ENCODE assay signal across 17 cellular contexts in genomic region chr1:15055736-15056415, GRCh38.
DNase-seq lines count a peak whose midpoint lies in the region; ATAC-seq, FAIRE-seq and TF ChIP-seq lines count a peak whose summit lies in the region.
"Had no signal": no experiment of that assay in that cellular context is flagged by ENCODE, and none has a peak within 500 bp of the region (broad histone marks: within the 10 kb centered on the region; RNA-seq: fewer than 3 reads in every experiment).

No MANE protein-coding gene starts in this region.

- H3K27ac ChIP-seq in H9 (ENCODE audit: insufficient read length, low read depth, low read length) (no peak overlapping the region), IMR-90 (ENCODE audit: insufficient read depth, low read length) (no peak overlapping the region), H1 (ENCODE audit: low read depth, low read length) (no peak overlapping the region), spleen (peak overlapping the region in 5 of 8 donors; percentile 47 to 63 (median 57)), esophagus muscularis mucosa (replicated peaks in 1 of 4) (no peak overlapping the region)
- H3K27ac ChIP-seq: C4-2B had no signal

- in situ Hi-C loops in IMR-90 (cut with MboI; ENCODE audit: low sequenced_read_pairs), result no loop called here

- no peak for FAIRE-seq in H1 (lab: Jason Lieb, UNC)
- FAIRE-seq: A204.1, K562 had no signal

- H2BK20ac ChIP-seq in H9 (ENCODE audit: low read depth, low read length, poor library complexity, severe bottlenecking) (no peak overlapping the region), IMR-90 (ENCODE audit: low read depth, low read length) (no peak overlapping the region), H1 (ENCODE audit: low read length) (no peak overlapping the region)

- H2BK120ac ChIP-seq in H9 (ENCODE audit: low read depth, low read length, poor library complexity, severe bottlenecking) (no peak overlapping the region), IMR-90 (ENCODE audit: low read depth, low read length) (no peak overlapping the region), H1 (replicated peaks; ENCODE audit: low read depth, low read length) (no peak overlapping the region)

- TF ChIP-seq POLR2A in IMR-90 (IDR thresholded peaks at IDR 0.05; ENCODE audit: low read depth, low read length), result no peak
- TF ChIP-seq POLR2A in H1 (IDR thresholded peaks at IDR 0.05; ENCODE audit: control extremely low read depth in 1 of 2, low read depth in 2 of 2, low read length in 2 of 2), result no peak
- TF ChIP-seq POLR2A in spleen (IDR thresholded peaks at IDR 0.05), result no peak
- TF ChIP-seq POLR2A in esophagus muscularis mucosa (IDR thresholded peaks at IDR 0.05; ENCODE audit: low read depth), result no peak

- H2AK5ac ChIP-seq in H9 (ENCODE audit: insufficient read length, low read length) (no peak overlapping the region), IMR-90 (ENCODE audit: low read depth, low read length) (no peak overlapping the region), H1 (ENCODE audit: low read depth, low read length) (no peak overlapping the region)

- no CpG with 5 or more reads among the region's 29 CpGs for WGBS in H9 (ENCODE audit: extremely low coverage, insufficient read length, low lambda C conversion rate)
- 97% methylated on average over 14 of the region's 29 CpGs; no CpG with 5 or more reads in 1 of the 2 experiments for WGBS in IMR-90 (ENCODE audit: extremely low coverage in 2 of 2, insufficient read length in 1 of 2), 2 experiments
- WGBS in H1 (ENCODE audit: extremely low coverage in 1 of 2, insufficient coverage in 1 of 2, insufficient read length in 1 of 2, insufficient replicate concordance in 2 of 2, low coverage in 1 of 2, low lambda C conversion rate in 2 of 2, missing lambda C conversion rate in 1 of 2), 2 experiments, result 97% methylated on average over 27 of the region's 29 CpGs; no CpG with 5 or more reads in 1 of the 2 experiments
- 74 to 84% (median 76%) methylated on average over 25 to 29 of the region's 29 CpGs for WGBS in spleen, 5 donors
- 96% methylated on average over 27 of the region's 29 CpGs for whole genome bisulfite sequencing in esophagus muscularis mucosa

- BruUV-seq in IMR-90 (replicated peaks; lab: Mats Ljungman, UMichigan), result no TSS peak

- H3K27me3 ChIP-seq in H9 (ENCODE audit: insufficient read depth, low read length), result no peaks in the 10 kb centered on the region
- H3K27me3 ChIP-seq in IMR-90 (ENCODE audit: control insufficient read depth, insufficient read depth, low read length), result no peaks in the 10 kb centered on the region
- H3K27me3 ChIP-seq in H1 (replicated peaks in 1 of 4; ENCODE audit: control insufficient read depth in 3 of 4, extremely low read depth in 1 of 4, insufficient read depth in 3 of 4, low read length in 3 of 4), result no peaks in the 10 kb centered on the region
- H3K27me3 ChIP-seq in spleen (replicated peaks in 1 of 7), result no peaks in the 10 kb centered on the region
- no peaks in the 10 kb centered on the region for H3K27me3 ChIP-seq in esophagus muscularis mucosa

- H3K4me3 ChIP-seq in IMR-90 (ENCODE audit: insufficient read depth, low read depth, low read length) (no peak overlapping the region), H1 (ENCODE audit: extremely low read depth in 1 of 4, insufficient read depth in 2 of 4, low read depth in 3 of 4, low read length in 4 of 4) (no peak overlapping the region), spleen (no peak overlapping the region), esophagus muscularis mucosa (no peak overlapping the region)
- H3K4me3 ChIP-seq: GM23338, K562 had no signal

- H3K18ac ChIP-seq in H9 (ENCODE audit: insufficient read length, low read depth, low read length) (no peak overlapping the region), IMR-90 (ENCODE audit: low read depth, low read length) (no peak overlapping the region), H1 (ENCODE audit: extremely low read depth, low read length) (no peak overlapping the region)

- no peak for TF ChIP-seq EP300 in H1 (IDR thresholded peaks at IDR 0.05; ENCODE audit: borderline replicate concordance in 1 of 2, low read depth in 2 of 2, low read length in 2 of 2)
- no peak for TF ChIP-seq EP300 in esophagus muscularis mucosa (IDR thresholded peaks at IDR 0.05)

- H3K14ac ChIP-seq in H9 (ENCODE audit: insufficient read depth, low read length) (no peak overlapping the region; the same call in 1 of the 2 replicates), IMR-90 (replicated peaks; ENCODE audit: low read depth, low read length) (no peak overlapping the region), H1 (ENCODE audit: insufficient read length) (no peak overlapping the region)

- H2BK5ac ChIP-seq in H9 (ENCODE audit: insufficient read length, low read length) (no peak overlapping the region), IMR-90 (ENCODE audit: low read depth, low read length, poor library complexity, severe bottlenecking) (no peak overlapping the region), H1 (ENCODE audit: low read depth, low read length) (no peak overlapping the region)

- peaks cover 9% of the 10 kb centered on the region for H3K27me3 Mint-ChIP-seq in H9 (ENCODE audit: low read depth)

- no peak for DNase-seq in H9
- DNase-seq in IMR-90, result no peak
- no peak for DNase-seq in H1 (ENCODE audit: low read depth in 1 of 2, low spot score in 2 of 2)
- DNase-seq in spleen, result no peak
- no peak for DNase-seq in esophagus muscularis mucosa (ENCODE audit: extremely low spot score)
- no peak for DNase-seq in central memory CD4-positive, alpha-beta T cell
- DNase-seq: AML-193; Calu3; CD4-positive, alpha-beta memory T cell; DMS79 treated with DMSO at 0.1 percent for 48 hours; GF-D8; H7 had no signal

- no peak overlapping the region for H3T11ph ChIP-seq in H9 (ENCODE audit: low read length)

- no peak overlapping the region for H3K27ac Mint-ChIP-seq in H9
- H3K27ac Mint-ChIP-seq: CD4-positive, alpha-beta memory T cell; GM23338 had no signal

- H2BK12ac ChIP-seq in H9 (ENCODE audit: insufficient read length, low read depth, low read length) (no peak overlapping the region), H1 (ENCODE audit: low read depth, low read length) (no peak overlapping the region)

- no peak for TF ChIP-seq RAD21 in IMR-90 (IDR thresholded peaks at IDR 0.05; ENCODE audit: low read length)
- TF ChIP-seq RAD21 in H1 (IDR thresholded peaks at IDR 0.05 in 1 of 2, conservative IDR thresholded peaks at IDR 0.05 in 1 of 2; ENCODE audit: low read depth in 2 of 2, low read length in 2 of 2), result peak in 1 of 2 experiments; percentile 41; a peak in 1 of 4 replicates

- no peak overlapping the region for H3K23ac ChIP-seq in H9 (ENCODE audit: insufficient read length, low read depth, low read length)
- H3K23ac ChIP-seq in IMR-90 (ENCODE audit: low read depth, low read length), result no peak overlapping the region
- no peak overlapping the region for H3K23ac ChIP-seq in H1 (ENCODE audit: insufficient read length)

- H3K23me2 ChIP-seq in H9 (ENCODE audit: insufficient read length, low read depth, low read length, poor library complexity, severe bottlenecking), result no peaks in the 10 kb centered on the region
- H3K23me2 ChIP-seq in H1 (ENCODE audit: low read depth, low read length), result no peaks in the 10 kb centered on the region

- intact Hi-C loops in IMR-90 (cut with micrococcal nuclease) (no loop called here), spleen (cut with DNase I; ENCODE audit: low total_unique reads) (no loop called here), esophagus muscularis mucosa (cut with DNase I) (no loop called here)

- dilution Hi-C loops in IMR-90 (cut with HindIII; ENCODE audit: low sequenced_read_pairs, unreplicated experiment), result no loop called here

- TF ChIP-seq CTCF in H9 (conservative IDR thresholded peaks at IDR 0.05) (peak; percentile 25; the same call in 1 of the 3 replicates), IMR-90 (conservative IDR thresholded peaks at IDR 0.05; ENCODE audit: low read depth, low read length) (no peak), H1 (IDR thresholded peaks at IDR 0.05; ENCODE audit: control extremely low read depth in 1 of 3, insufficient read depth in 1 of 3, low read depth in 1 of 3, low read length in 3 of 3) (peak in 2 of 3 experiments; percentile 9 to 16; a peak in 1 of 4 replicates), spleen (IDR thresholded peaks at IDR 0.05 in 8 of 11, conservative IDR thresholded peaks at IDR 0.05 in 3 of 11) (peak in 1 of 11 experiments; percentile 17), esophagus muscularis mucosa (IDR thresholded peaks at IDR 0.05) (no peak)

- ATAC-seq in IMR-90 (ENCODE audit: low read depth) (no peak), GM18868 (IDR thresholded peaks at IDR 0.05; ENCODE audit: unreplicated experiment) (no peak)
- ATAC-seq: GM23338, K562 had no signal

- peaks cover 3% of the 10 kb centered on the region; the same call in 1 of the 2 replicates for H3K9me1 ChIP-seq in IMR-90 (ENCODE audit: insufficient read depth, low read length)

- H3K79me2 ChIP-seq in H9 (ENCODE audit: insufficient read depth, low read length) (no peaks in the 10 kb centered on the region), H1 (ENCODE audit: control insufficient read depth in 1 of 2, insufficient read depth in 2 of 2, low read length in 2 of 2) (no peaks in the 10 kb centered on the region)

- H3K36me3 ChIP-seq in IMR-90 (ENCODE audit: control insufficient read depth, insufficient read depth, low read length), result peaks cover 45% of the 10 kb centered on the region
- H3K36me3 ChIP-seq in H1 (ENCODE audit: control insufficient read depth in 2 of 4, insufficient read depth in 4 of 4, low read length in 3 of 4), result no peaks in the 10 kb centered on the region; a peak in 1 of 8 replicates
- H3K36me3 ChIP-seq in spleen, result peaks cover 0 to 80% (median 25%) of the 10 kb centered on the region in 6 donors
- H3K36me3 ChIP-seq in esophagus muscularis mucosa, result peaks cover 6 to 42% (median 18%) of the 10 kb centered on the region in 4 donors

- POLR2A ChIA-PET in IMR-90 (lab: Charles Lee; ENCODE audit: unreplicated experiment), result no interaction called here
- POLR2A ChIA-PET in H1 (lab: Charles Lee; ENCODE audit: partially characterized antibody), result interaction anchor here (0.6 kb wide), 1 partner anchor 216 kb away, joined by 3 read pairs; no protein-coding TSS in a partner anchor

- H3K4me2 ChIP-seq in H9 (ENCODE audit: insufficient read depth, insufficient read length, low read length) (no peak overlapping the region), IMR-90 (ENCODE audit: low read depth, low read length) (no peak overlapping the region), H1 (ENCODE audit: insufficient read depth in 1 of 2, low read depth in 2 of 2, low read length in 2 of 2) (no peak overlapping the region)
- H3K4me2 ChIP-seq: GM23338 had no signal

- no peak overlapping the region for H3K56ac ChIP-seq in H9 (ENCODE audit: insufficient read length, low read depth, low read length)
- no peak overlapping the region for H3K56ac ChIP-seq in IMR-90 (ENCODE audit: extremely low read depth, insufficient read depth, low read length)
- H3K56ac ChIP-seq in H1 (replicated peaks; ENCODE audit: insufficient read length, low read depth, low read length), result no peak overlapping the region

- no peaks in the 10 kb centered on the region for H3K9me3 ChIP-seq in H9 (ENCODE audit: control insufficient read depth, low read depth, low read length)
- H3K9me3 ChIP-seq in IMR-90 (ENCODE audit: control insufficient read depth, insufficient read depth, low read length), result no peaks in the 10 kb centered on the region
- no peaks in the 10 kb centered on the region for H3K9me3 ChIP-seq in H1 (ENCODE audit: insufficient read depth in 2 of 2, low read depth in 1 of 2, low read length in 1 of 2)
- H3K9me3 ChIP-seq in spleen, result no peaks in the 10 kb centered on the region
- no peaks in the 10 kb centered on the region for H3K9me3 ChIP-seq in esophagus muscularis mucosa

- H4K8ac ChIP-seq in H9 (replicated peaks; ENCODE audit: insufficient read length, low read depth, low read length) (no peak overlapping the region), IMR-90 (ENCODE audit: low read depth in 2 of 2, low read length in 2 of 2) (no peak overlapping the region), H1 (ENCODE audit: extremely low read depth, insufficient read depth, low read length) (no peak overlapping the region)

- H4K20me1 ChIP-seq in H9 (ENCODE audit: control insufficient read depth, insufficient read depth, insufficient read length), result no peaks in the 10 kb centered on the region
- peaks cover 11% of the 10 kb centered on the region for H4K20me1 ChIP-seq in IMR-90 (ENCODE audit: insufficient read depth, low read length)
- peaks cover 0 to 3% of the 10 kb centered on the region in 2 experiments for H4K20me1 ChIP-seq in H1 (replicated peaks in 1 of 2; ENCODE audit: control insufficient read depth in 1 of 2, insufficient read depth in 2 of 2, low read length in 2 of 2)

- H3K79me1 ChIP-seq in H9 (ENCODE audit: insufficient read depth, low read depth, low read length, poor library complexity, severe bottlenecking) (no peaks in the 10 kb centered on the region), IMR-90 (ENCODE audit: low read depth in 1 of 2, low read length in 2 of 2) (peaks cover 6 to 11% of the 10 kb centered on the region in 2 experiments; a peak in 3 of 4 replicates), H1 (ENCODE audit: low read depth, low read length) (no peaks in the 10 kb centered on the region)

- H3K4me1 ChIP-seq in H9 (ENCODE audit: insufficient read depth, low read length) (no peaks in the 10 kb centered on the region; the same call in 1 of the 2 replicates), IMR-90 (ENCODE audit: control insufficient read depth, insufficient read depth, low read length) (no peaks in the 10 kb centered on the region), H1 (replicated peaks in 1 of 4; ENCODE audit: control insufficient read depth in 3 of 4, insufficient read depth in 4 of 4, low read length in 3 of 4) (peaks cover 0 to 14% (median 10%) of the 10 kb centered on the region in 4 experiments; a peak in 6 of 7 replicates), spleen (peaks cover 0 to 49% (median 12%) of the 10 kb centered on the region in 6 donors), esophagus muscularis mucosa (no peaks in the 10 kb centered on the region)

- H4K5ac ChIP-seq in H9 (ENCODE audit: insufficient read length, low read depth, low read length), result no peak overlapping the region
- H4K5ac ChIP-seq in IMR-90 (ENCODE audit: low read depth, low read length), result no peak overlapping the region
- no peak overlapping the region for H4K5ac ChIP-seq in H1 (ENCODE audit: insufficient read length, low read depth, low read length)

- peaks cover 22 to 27% of the 10 kb centered on the region in 2 experiments for H3K4me1 Mint-ChIP-seq in H9
- H3K4me1 Mint-ChIP-seq: CD4-positive, alpha-beta memory T cell had no signal

- H2AK9ac ChIP-seq in IMR-90 (replicated peaks; ENCODE audit: low read depth, low read length, poor library complexity), result peak overlapping the region; percentile 65

- H2BK15ac ChIP-seq in H9 (ENCODE audit: low read depth, low read length), result no peak overlapping the region
- no peak overlapping the region for H2BK15ac ChIP-seq in IMR-90 (ENCODE audit: low read depth, low read length)
- no peak overlapping the region for H2BK15ac ChIP-seq in H1 (ENCODE audit: low read length)

- no peaks in the 10 kb centered on the region for H3K9me3 Mint-ChIP-seq in H9
- H3K9me3 Mint-ChIP-seq: GM23338 had no signal

- H2AFZ ChIP-seq in H9 (ENCODE audit: low read length) (no peak overlapping the region), IMR-90 (replicated peaks; ENCODE audit: low read length, poor library complexity) (no peak overlapping the region), H1 (ENCODE audit: low read length) (no peak overlapping the region)
- H2AFZ ChIP-seq: GM23338 had no signal

- no peak overlapping the region for H3K9ac ChIP-seq in H9 (ENCODE audit: extremely low read depth, insufficient read length, low read length)
- H3K9ac ChIP-seq in IMR-90 (ENCODE audit: low read depth, low read length), result no peak overlapping the region
- H3K9ac ChIP-seq in H1 (replicated peaks in 1 of 4; ENCODE audit: extremely low read depth in 1 of 4, low read depth in 3 of 4, low read length in 3 of 4), result no peak overlapping the region

- H3K4ac ChIP-seq in H9 (ENCODE audit: low read depth, low read length), result no peak overlapping the region
- no peak overlapping the region for H3K4ac ChIP-seq in IMR-90 (ENCODE audit: low read depth, low read length)
- no peak overlapping the region for H3K4ac ChIP-seq in H1 (replicated peaks; ENCODE audit: insufficient read length, low read depth, low read length)

- H3K36me3 Mint-ChIP-seq in H9 (ENCODE audit: insufficient read depth in 1 of 3, low read depth in 3 of 3), result no peaks in the 10 kb centered on the region; a peak in 3 of 7 replicates
- H3K36me3 Mint-ChIP-seq: CD4-positive, alpha-beta memory T cell had no signal

- H4K91ac ChIP-seq in H9 (ENCODE audit: insufficient read length, low read depth, low read length) (no peak overlapping the region), IMR-90 (ENCODE audit: insufficient read depth, low read depth, low read length) (no peak overlapping the region), H1 (replicated peaks; ENCODE audit: insufficient read length, low read length) (no peak overlapping the region)

- CTCF ChIA-PET in IMR-90 (lab: Yijun Ruan, JAX) (interaction anchor here (1.5 kb wide), 1 partner anchor 9 kb away, joined by 5 read pairs; no protein-coding TSS in a partner anchor), H1 (lab: Charles Lee; ENCODE audit: partially characterized antibody) (interaction anchor here (0.6 to 8.7 kb wide), 14 partner anchors 9 to 1160 kb away, joined by 3 to 53 read pairs (median 5); no protein-coding TSS in a partner anchor)

- H3K4me3 Mint-ChIP-seq in H9, result no peak overlapping the region
- H3K4me3 Mint-ChIP-seq: CD4-positive, alpha-beta memory T cell; GM23338 had no signal

Comparison
In these comparisons a context has a peak if more than half of its experiments do, and no peak if none do; other contexts are left out.
1. H3K27ac ChIP-seq: peak in spleen (5 of 8); none in H9 (single experiment), IMR-90 (single experiment), H1 (single experiment) and esophagus muscularis mucosa (0 of 4).
2. CTCF ChIP-seq: peak in H9 (single experiment) and H1 (2 of 3); none in IMR-90 (single experiment) and esophagus muscularis mucosa (0 of 3).